In the genomic region with DNA sequence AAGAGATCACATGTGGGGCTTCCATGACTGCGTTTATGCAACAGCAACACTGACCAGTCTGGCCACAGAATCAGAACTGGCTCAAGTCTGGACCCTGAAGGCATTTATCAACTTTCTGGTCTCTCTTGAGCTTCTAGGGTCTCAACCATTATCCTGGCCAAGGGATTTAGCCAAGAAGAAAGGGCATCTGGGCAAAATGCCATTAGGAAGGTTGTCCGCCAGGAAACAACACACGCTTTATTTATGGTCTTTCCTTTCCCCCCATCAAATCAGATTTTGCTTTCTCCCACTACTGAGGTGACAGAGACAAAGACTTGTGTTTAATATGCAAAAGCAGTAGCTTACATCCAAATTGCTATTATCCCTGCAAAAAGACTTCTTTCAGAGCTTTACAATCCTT, we compare ENCODE assay signal across 21 cellular contexts.
"Had no signal": no experiment of that assay in that cellular context is flagged by ENCODE, and none has a peak within 500 bp of the region (broad histone marks: within the 10 kb centered on the region; RNA-seq: fewer than 3 reads in every experiment).

No MANE protein-coding gene starts in this region.

- H3K36me3 ChIP-seq: lower lobe of right lung, neutrophil, ovary, tibial artery had no signal

- H3K9me3 ChIP-seq: lower lobe of right lung, neutrophil, psoas muscle, tibial artery had no signal

- H3K4me3 ChIP-seq: coronary artery, lower lobe of right lung, ovary, psoas muscle, tibial artery had no signal

- H3K27ac Mint-ChIP-seq: activated naive CD4-positive, alpha-beta T cell treated with anti-CD3 and anti-CD28 coated beads, Interleukin-2, amount 50 U/mL, for 72 hours; activated T-cell treated with anti-CD3 and anti-CD28 coated beads, Interleukin-2, amount 50 U/mL, for 24 hours; activated T-helper 17 cell treated with anti-CD3 and anti-CD28 coated beads, Interleukin-2, amount 50 U/mL, for 72 hours; endodermal cell; naive thymus-derived CD8-positive, alpha-beta T cell; T-cell; T-helper 2 cell treated with Interferon-gamma antibody and Interleukin-4, amounts not matched to agents 5 μg/mL and 100 μg/mL, for 36 hours had no signal

- H3K4me3 Mint-ChIP-seq: activated T-cell treated with anti-CD3 and anti-CD28 coated beads, Interleukin-2, amount 50 U/mL, for 24 hours; activated T-helper 17 cell treated with anti-CD3 and anti-CD28 coated beads, Interleukin-2, amount 50 U/mL, for 72 hours; central memory CD8-positive, alpha-beta T cell; endodermal cell; naive thymus-derived CD8-positive, alpha-beta T cell; T-cell; T-helper 2 cell treated with Interferon-gamma antibody and Interleukin-4, amounts not matched to agents 5 μg/mL and 100 μg/mL, for 36 hours had no signal

- H3K27me3 Mint-ChIP-seq: activated T-cell treated with anti-CD3 and anti-CD28 coated beads, Interleukin-2, amount 50 U/mL, for 24 hours; activated T-helper 17 cell treated with anti-CD3 and anti-CD28 coated beads, Interleukin-2, amount 50 U/mL, for 72 hours; central memory CD8-positive, alpha-beta T cell; naive thymus-derived CD8-positive, alpha-beta T cell; T-cell had no signal

- ATAC-seq: activated naive CD4-positive, alpha-beta T cell treated with anti-CD3 and anti-CD28 coated beads, Interleukin-2, amount 50 U/mL, for 72 hours; activated T-helper 17 cell treated with anti-CD3 and anti-CD28 coated beads, Interleukin-2, amount 50 U/mL, for 72 hours; lower lobe of right lung; naive thymus-derived CD8-positive, alpha-beta T cell; psoas muscle; right cardiac atrium; stimulated activated naive CD8-positive, alpha-beta T cell treated with anti-CD3 and anti-CD28 coated beads, Interleukin-15, Interleukin-2, amounts not matched to agents 100 U/mL and 50 U/mL, for 24 hours; T-cell had no signal

- H3K27ac ChIP-seq: coronary artery, epithelial cell of prostate, lower lobe of right lung, neutrophil, ovary, psoas muscle, tibial artery had no signal

- H3K27me3 ChIP-seq: neutrophil, ovary, tibial artery had no signal

- H3K4me1 Mint-ChIP-seq: activated T-helper 17 cell treated with anti-CD3 and anti-CD28 coated beads, Interleukin-2, amount 50 U/mL, for 72 hours; central memory CD8-positive, alpha-beta T cell had no signal

- H3K9me3 Mint-ChIP-seq: activated naive CD4-positive, alpha-beta T cell treated with anti-CD3 and anti-CD28 coated beads, Interleukin-2, amount 50 U/mL, for 72 hours; activated T-cell treated with anti-CD3 and anti-CD28 coated beads, Interleukin-2, amount 50 U/mL, for 24 hours; activated T-helper 17 cell treated with anti-CD3 and anti-CD28 coated beads, Interleukin-2, amount 50 U/mL, for 72 hours; central memory CD8-positive, alpha-beta T cell had no signal

- DNase-seq: activated CD4-positive, alpha-beta T cell treated with anti-CD3 and anti-CD28 coated beads for 1 hour; activated CD4-positive, alpha-beta T cell treated with anti-CD3 and anti-CD28 coated beads, Interleukin-2, amount 50 U/mL, for 1 hour; activated T-cell treated with anti-CD3 and anti-CD28 coated beads, Interleukin-2, amount 50 U/mL, for 24 hours; aorta; endodermal cell; lower lobe of right lung; naive thymus-derived CD8-positive, alpha-beta T cell; ovary; psoas muscle; right cardiac atrium; stimulated activated CD4-positive, alpha-beta T cell treated with anti-CD3 and anti-CD28 coated beads, Interleukin-4, amount 100 ng/mL, for 4 hours; stimulated activated naive CD8-positive, alpha-beta T cell treated with anti-CD3 and anti-CD28 coated beads, Interleukin-15, Interleukin-2, amounts not matched to agents 100 U/mL and 50 U/mL, for 24 hours; T-cell; tibial artery had no signal

- H3K36me3 Mint-ChIP-seq: naive thymus-derived CD8-positive, alpha-beta T cell; T-cell had no signal

- H3K4me1 ChIP-seq: lower lobe of right lung, tibial artery had no signal
